In the genomic region with DNA sequence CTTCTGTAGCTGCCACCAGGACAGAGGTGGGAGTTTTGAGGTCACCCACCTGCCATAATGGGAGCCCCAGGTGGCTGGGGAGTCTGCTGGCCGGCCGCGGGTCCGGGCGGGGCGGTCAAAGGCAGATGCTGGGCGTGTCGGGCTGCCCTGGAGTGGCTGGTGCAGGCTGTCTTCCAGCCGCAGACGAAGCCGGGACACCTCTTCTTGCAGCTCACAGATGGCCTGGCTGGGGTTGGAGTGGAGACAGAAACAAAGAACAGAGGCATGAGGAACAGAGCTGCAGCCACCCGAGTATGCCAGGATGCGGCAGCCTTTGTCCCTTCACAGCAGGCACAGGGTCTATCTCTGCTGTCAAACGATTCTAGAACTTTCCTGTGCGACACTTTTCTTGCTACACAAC, we compare ENCODE assay signal across 15 cellular contexts. TPM values are rescaled to one million over a fixed set of nuclear protein-coding genes. Genes with fewer than 3 reads are reported as not detected.
A peak's percentile ranks its signal among the peaks of the same experiment; 100 is the strongest.
DNase-seq lines count a peak whose midpoint lies in the region; ATAC-seq, FAIRE-seq and TF ChIP-seq lines count a peak whose summit lies in the region.
"Had no signal": no experiment of that assay in that cellular context is flagged by ENCODE, and none has a peak within 500 bp of the region (broad histone marks: within the 10 kb centered on the region; RNA-seq: fewer than 3 reads in every experiment).

No MANE protein-coding gene starts in this region.

- no peak for FAIRE-seq in K562 (lab: Jason Lieb, UNC)
- FAIRE-seq: endometrium had no signal

- no peaks in the 10 kb centered on the region for H3K27me3 ChIP-seq in A673 (replicated peaks; ENCODE audit: insufficient read depth, low read depth, low read length, poor library complexity)
- no peaks in the 10 kb centered on the region for H3K27me3 ChIP-seq in K562 (ENCODE audit: control insufficient read depth in 2 of 2, insufficient read depth in 2 of 2, low read length in 2 of 2)
- H3K27me3 ChIP-seq in gastrocnemius medialis, result no peaks in the 10 kb centered on the region
- H3K27me3 ChIP-seq: ovary had no signal

- 0 out of 2 replicates have a peak, but pooled peaks cover 4% of the 10 kb centered on the region for H4K20me1 ChIP-seq in K562 (replicated peaks; ENCODE audit: control insufficient read depth, insufficient read depth, low read length)

- TF ChIP-seq CTCF in A673 (conservative IDR thresholded peaks at IDR 0.05; ENCODE audit: low read depth, low read length) (no peak), HFFc6 (IDR thresholded peaks at IDR 0.05) (no peak), K562 (IDR thresholded peaks at IDR 0.05 in 2 of 3, conservative IDR thresholded peaks at IDR 0.05 in 1 of 3; ENCODE audit: insufficient read depth in 2 of 3, low read depth in 1 of 3, low read length in 3 of 3) (no peak), gastrocnemius medialis (IDR thresholded peaks at IDR 0.05 in 4 of 5, conservative IDR thresholded peaks at IDR 0.05 in 1 of 5) (no peak)

- no peak overlapping the region for H3K4me2 ChIP-seq in K562 (ENCODE audit: insufficient read depth, low read length)

- no peak for TF ChIP-seq RAD21 in K562 (CRISPR knock-in tag; conservative IDR thresholded peaks at IDR 0.05 in 1 of 2, IDR thresholded peaks at IDR 0.05 in 1 of 2)

- POLR2A ChIA-PET in A673 (lab: Charles Lee; ENCODE audit: low non-redundant PET), result no interaction called here
- POLR2A ChIA-PET in K562 (lab: Yijun Ruan, JAX), result interaction anchor here (0.7 to 1.3 kb wide), 2 partner anchors 11 to 197 kb away, joined by 3 to 4 read pairs; no protein-coding TSS in a partner anchor
- POLR2A ChIA-PET in naive thymus-derived CD8-positive, alpha-beta T cell (lab: Charles Lee), result interaction anchor here (25.1 to 41.6 kb wide), 2 partner anchors 19 to 45 kb away, joined by 324 to 1589 read pairs; a partner anchor contains a TSS

- TF ChIP-seq EP300 in K562 (IDR thresholded peaks at IDR 0.05; ENCODE audit: low read length), result no peak

- no peaks in the 10 kb centered on the region for H3K9me1 ChIP-seq in K562 (ENCODE audit: control insufficient read depth, insufficient read depth, low read length)

- no peak for TF ChIP-seq POLR2A in K562 (conservative IDR thresholded peaks at IDR 0.05)
- no peak for TF ChIP-seq POLR2A in gastrocnemius medialis (IDR thresholded peaks at IDR 0.05)

- H2AFZ ChIP-seq in K562 (ENCODE audit: low read depth, low read length), result no peak overlapping the region

- intact Hi-C loops in A673 (cut with micrococcal nuclease; ENCODE audit: unreplicated experiment) (no loop called here), K562 (cut with micrococcal nuclease) (no loop called here), gastrocnemius medialis (cut with DNase I; ENCODE audit: low total_unique reads) (no loop called here)

- H3K36me3 Mint-ChIP-seq in HFFc6 (ENCODE audit: low read depth), result peaks cover 19% of the 10 kb centered on the region; the same call in 1 of the 2 replicates
- H3K36me3 Mint-ChIP-seq in naive thymus-derived CD8-positive, alpha-beta T cell, result peaks cover 0 to 96% (median 35%) of the 10 kb centered on the region in 3 donors

- H3K4me3 ChIP-seq in A673 (ENCODE audit: low read depth, low read length, poor library complexity, severe bottlenecking) (no peak overlapping the region), K562 (no peak overlapping the region), gastrocnemius medialis (no peak overlapping the region)
- H3K4me3 ChIP-seq: ovary had no signal

- peak overlapping the region; percentile 73 for H3K27ac ChIP-seq in A673 (ENCODE audit: low read depth, low read length, poor library complexity, severe bottlenecking)
- no peak overlapping the region for H3K27ac ChIP-seq in K562 (ENCODE audit: extremely low read depth, low read depth, low read length)
- no peak overlapping the region for H3K27ac ChIP-seq in gastrocnemius medialis
- H3K27ac ChIP-seq: C4-2B had no signal

- WGBS in K562 (ENCODE audit: insufficient coverage, low coverage, missing lambda C conversion rate), result 81% methylated on average over 15 of the region's 15 CpGs

- no peak overlapping the region for H3K4me3 Mint-ChIP-seq in HFFc6
- no peak overlapping the region for H3K4me3 Mint-ChIP-seq in naive thymus-derived CD8-positive, alpha-beta T cell

- no peaks in the 10 kb centered on the region for H3K9me3 Mint-ChIP-seq in HFFc6
- no peaks in the 10 kb centered on the region for H3K9me3 Mint-ChIP-seq in naive thymus-derived CD8-positive, alpha-beta T cell

- ATAC-seq in K562, result no peak
- ATAC-seq in naive thymus-derived CD8-positive, alpha-beta T cell, result no peak
- no peak for ATAC-seq in gastrocnemius medialis

- CTCF ChIA-PET in A673 (lab: Charles Lee), result no interaction called here
- CTCF ChIA-PET in K562 (lab: Yijun Ruan, JAX; ENCODE audit: low intra/inter-chr PET ratio), result no interaction called here

- H3K27ac Mint-ChIP-seq in HFFc6, result peak overlapping the region; percentile 89; the same call in 1 of the 2 replicates
- H3K27ac Mint-ChIP-seq in naive thymus-derived CD8-positive, alpha-beta T cell, result peak overlapping the region in 9 of 10 donors; percentile 84 to 96 (median 93)

- no peak overlapping the region for H3K9ac ChIP-seq in K562 (ENCODE audit: insufficient read depth in 1 of 2, low read depth in 2 of 2, low read length in 2 of 2)

- BruUV-seq in A673 (replicated peaks; lab: Mats Ljungman, UMichigan), result no TSS peak
- BruUV-seq in K562 (replicated peaks; lab: Mats Ljungman, UMichigan), result no TSS peak

- H3K4me1 ChIP-seq in A673 (ENCODE audit: insufficient read depth, low read length, poor library complexity, severe bottlenecking) (peaks cover 15% of the 10 kb centered on the region), K562 (replicated peaks in 1 of 2; ENCODE audit: control insufficient read depth in 2 of 2, insufficient read depth in 2 of 2, low read length in 2 of 2) (peaks cover 13 to 14% of the 10 kb centered on the region in 2 experiments; a peak in 4 of 5 replicates), gastrocnemius medialis (no peaks in the 10 kb centered on the region)

- no peak for DNase-seq in A673 (ENCODE audit: low spot score)
- DNase-seq in HFFc6, result no peak
- no peak for DNase-seq in K562 (ENCODE audit: extremely low read depth in 1 of 4, low spot score in 3 of 4)
- no peak for DNase-seq in naive thymus-derived CD8-positive, alpha-beta T cell
- DNase-seq in mesenteric fat pad (ENCODE audit: low spot score), result no peak
- DNase-seq in gastrocnemius medialis, result no peak
- DNase-seq in SIG-M5 (lab: John Stamatoyannopoulos, UW), result no peak
- DNase-seq in AG08395 (ENCODE audit: low spot score), result no peak
- DNase-seq: activated CD4-positive, alpha-beta T cell treated with anti-CD3 and anti-CD28 coated beads for 48 hours; amniotic stem cell; NCI-H2029 treated with DMSO at 0.1 percent for 48 hours; ovary had no signal

- H3K27me3 Mint-ChIP-seq in HFFc6 (ENCODE audit: insufficient read depth), result no peaks in the 10 kb centered on the region; the same call in 1 of the 2 replicates
- no peaks in the 10 kb centered on the region for H3K27me3 Mint-ChIP-seq in naive thymus-derived CD8-positive, alpha-beta T cell

- in situ Hi-C loops in K562 (cut with MboI), result no loop called here
- in situ Hi-C loops in gastrocnemius medialis (cut with MboI; ENCODE audit: low sequenced_read_pairs in 4 of 4), result no loop called here

- H3K36me3 ChIP-seq in A673 (ENCODE audit: insufficient read depth, low read length, poor library complexity, severe bottlenecking) (peaks cover 73% of the 10 kb centered on the region), K562 (ENCODE audit: control insufficient read depth, insufficient read depth, low read length) (peaks cover 20% of the 10 kb centered on the region; the same call in 2 of the 3 replicates), gastrocnemius medialis (peaks cover 0 to 15% of the 10 kb centered on the region in 2 donors)
- H3K36me3 ChIP-seq: ovary had no signal

- H3K9me3 ChIP-seq in A673 (ENCODE audit: low read depth, low read length, poor library complexity, severe bottlenecking) (no peaks in the 10 kb centered on the region), K562 (replicated peaks; ENCODE audit: control insufficient read depth, insufficient read depth, low read depth, low read length) (no peaks in the 10 kb centered on the region), gastrocnemius medialis (no peaks in the 10 kb centered on the region)
- H3K9me3 ChIP-seq: ovary had no signal

- H3K79me2 ChIP-seq in K562 (ENCODE audit: control insufficient read depth, insufficient read depth, low read length), result no peaks in the 10 kb centered on the region

- H3K4me1 Mint-ChIP-seq in HFFc6 (ENCODE audit: low read depth), result peaks cover 36% of the 10 kb centered on the region
- H3K4me1 Mint-ChIP-seq in naive thymus-derived CD8-positive, alpha-beta T cell, result peaks cover 28 to 68% (median 55%) of the 10 kb centered on the region in 4 donors

RNA-seq across cellular contexts. Expression of a gene that starts 18.0 kb away (rescaled TPM):
- total RNA-seq in A673 (2021) (not detected in 2 replicates), K562 (2014; rRNA removed) (not detected in 2 replicates), K562 (2014; rRNA removed; fragmentation: Illumina TruSeq; extraction: Trizol) (not detected in 2 replicates), K562 (2015; rRNA removed; fragmentation: Illumina TruSeq; extraction: Trizol) (not detected in 2 replicates), K562 (2021) (0.98 and 1.5 TPM in 2 replicates), mesenteric fat pad (not detected), gastrocnemius medialis (10 to 100 TPM in 1 of 4 donors, 1 to 10 TPM in 1, not detected in 2; 6.3 to 15.6 TPM)
- not detected for total RNA-seq in HFFc6 (2021; fragmentation: NEBNext Ultra II Directional; extraction: Animal tissue kit (Norgen Biotek cat#: 25700))
- not detected in 2 replicates for total RNA-seq in K562 (2011; cell fraction: chromatin; rRNA removed; ENCODE audit: low replicate concordance)
- total RNA-seq in K562 (2011; cell fraction: nucleolus; rRNA removed), result not detected in 2 replicates
- total RNA-seq in K562 (2011; cell fraction: nucleoplasm; rRNA removed), result not detected in 2 replicates
- polyA plus RNA-seq in K562 (2011; rRNA removed) (not detected in 2 replicates), K562 (2014; fragmentation: Illumina TruSeq; extraction: Trizol) (not detected in 2 replicates), K562 (2014; fragmentation: Nextera tagmentation; extraction: Ambion mirVana) (not detected), K562 (2014; rRNA removed) (not detected in 2 replicates)
- polyA plus RNA-seq in K562 (2011; cell fraction: cytosol; rRNA removed), result not detected in 2 replicates
- not detected in 2 replicates for polyA plus RNA-seq in K562 (2011; cell fraction: nucleus; rRNA removed)
- not detected in 2 replicates for polyA plus RNA-seq in K562 (2012)
- not detected in 2 replicates for polyA minus RNA-seq in K562 (2011; rRNA and poly(A)+ RNA removed)
- 2.5 TPM in 1 of 2 replicates, not detected in the other for polyA minus RNA-seq in K562 (2011; cell fraction: cytosol; rRNA and poly(A)+ RNA removed)
- polyA minus RNA-seq in K562 (2011; cell fraction: nucleus; rRNA and poly(A)+ RNA removed), result not detected in 2 replicates
- not detected for total RNA-seq in naive thymus-derived CD8-positive, alpha-beta T cell
- polyA plus RNA-seq in naive thymus-derived CD8-positive, alpha-beta T cell, result not detected
- total RNA-seq: lower leg skin had no signal

RNA-seq across cellular contexts. Expression of a gene that starts 24.8 kb away (rescaled TPM):
- not detected in 2 replicates for total RNA-seq in A673 (2021)
- not detected for total RNA-seq in HFFc6 (2021; fragmentation: NEBNext Ultra II Directional; extraction: Animal tissue kit (Norgen Biotek cat#: 25700))
- total RNA-seq in K562 (2011; cell fraction: chromatin; rRNA removed; ENCODE audit: low replicate concordance), result not detected in 2 replicates
- total RNA-seq in K562 (2011; cell fraction: nucleolus; rRNA removed), result not detected in 2 replicates
- total RNA-seq in K562 (2011; cell fraction: nucleoplasm; rRNA removed), result not detected in 2 replicates
- not detected in 2 replicates for total RNA-seq in K562 (2014; rRNA removed)
- not detected in 2 replicates for total RNA-seq in K562 (2014; rRNA removed; fragmentation: Illumina TruSeq; extraction: Trizol)
- total RNA-seq in K562 (2015; rRNA removed; fragmentation: Illumina TruSeq; extraction: Trizol), result not detected in 2 replicates
- total RNA-seq in K562 (2021), result 2.9 and 3.4 TPM in 2 replicates
- polyA plus RNA-seq in K562 (2011; rRNA removed), result not detected in 2 replicates
- not detected in 2 replicates for polyA plus RNA-seq in K562 (2011; cell fraction: cytosol; rRNA removed)
- not detected in 2 replicates for polyA plus RNA-seq in K562 (2011; cell fraction: nucleus; rRNA removed)
- not detected in 2 replicates for polyA plus RNA-seq in K562 (2012)
- not detected in 2 replicates for polyA plus RNA-seq in K562 (2014; fragmentation: Illumina TruSeq; extraction: Trizol)
- not detected for polyA plus RNA-seq in K562 (2014; fragmentation: Nextera tagmentation; extraction: Ambion mirVana)
- not detected in 2 replicates for polyA plus RNA-seq in K562 (2014; rRNA removed)
- polyA minus RNA-seq in K562 (2011; rRNA and poly(A)+ RNA removed), result not detected in 2 replicates
- not detected in 2 replicates for polyA minus RNA-seq in K562 (2011; cell fraction: cytosol; rRNA and poly(A)+ RNA removed)
- polyA minus RNA-seq in K562 (2011; cell fraction: nucleus; rRNA and poly(A)+ RNA removed), result not detected in 2 replicates
- total RNA-seq in naive thymus-derived CD8-positive, alpha-beta T cell, result not detected
- not detected for polyA plus RNA-seq in naive thymus-derived CD8-positive, alpha-beta T cell
- 0.64 TPM for total RNA-seq in mesenteric fat pad
- total RNA-seq in gastrocnemius medialis, result 10 to 100 TPM in 2 of 4 donors, not detected in 2; 33.5 to 92.8 TPM
- total RNA-seq: lower leg skin had no signal

RNA-seq across cellular contexts. Expression of a gene that starts 40.1 kb away (rescaled TPM):
- total RNA-seq in A673 (2021), result 20.4 and 28.8 TPM in 2 replicates
- 10 to 100 TPM in 4 of 6 experiments, 1 to 10 TPM in 2; 9.3 to 13.1 (median 11.5) TPM for total RNA-seq in HFFc6 (2021; fragmentation: NEBNext Ultra II Directional; extraction: Animal tissue kit (Norgen Biotek cat#: 25700))
- 30.2 and 45.5 TPM in 2 replicates for total RNA-seq in K562 (2011; cell fraction: chromatin; rRNA removed; ENCODE audit: low replicate concordance)
- 25.4 and 26.7 TPM in 2 replicates for total RNA-seq in K562 (2011; cell fraction: nucleolus; rRNA removed)
- total RNA-seq in K562 (2011; cell fraction: nucleoplasm; rRNA removed), result 26.6 and 27.0 TPM in 2 replicates
- 5.3 and 8.1 TPM in 2 replicates for total RNA-seq in K562 (2014; rRNA removed)
- 3.7 and 3.9 TPM in 2 replicates for total RNA-seq in K562 (2014; rRNA removed; fragmentation: Illumina TruSeq; extraction: Trizol)
- 2.6 and 2.7 TPM in 2 replicates for total RNA-seq in K562 (2015; rRNA removed; fragmentation: Illumina TruSeq; extraction: Trizol)
- 16.9 and 20.5 TPM in 2 replicates for total RNA-seq in K562 (2021)
- 1.4 and 3.4 TPM in 2 replicates for polyA plus RNA-seq in K562 (2011; rRNA removed)
- polyA plus RNA-seq in K562 (2011; cell fraction: cytosol; rRNA removed), result 2.0 and 2.3 TPM in 2 replicates
- 8.0 and 8.2 TPM in 2 replicates for polyA plus RNA-seq in K562 (2011; cell fraction: nucleus; rRNA removed)
- 5.2 and 92.5 TPM in 2 replicates for polyA plus RNA-seq in K562 (2012)
- polyA plus RNA-seq in K562 (2014; fragmentation: Illumina TruSeq; extraction: Trizol), result 11.1 and 14.0 TPM in 2 replicates
- under 1 TPM; 0.29 to 0.37 TPM for polyA plus RNA-seq in K562 (2014; fragmentation: Nextera tagmentation; extraction: Ambion mirVana)
- 6.5 and 6.7 TPM in 2 replicates for polyA plus RNA-seq in K562 (2014; rRNA removed)
- polyA minus RNA-seq in K562 (2011; rRNA and poly(A)+ RNA removed), result 3.1 and 3.8 TPM in 2 replicates
- 1.9 and 4.6 TPM in 2 replicates for polyA minus RNA-seq in K562 (2011; cell fraction: cytosol; rRNA and poly(A)+ RNA removed)
- polyA minus RNA-seq in K562 (2011; cell fraction: nucleus; rRNA and poly(A)+ RNA removed), result 6.1 and 8.6 TPM in 2 replicates
- total RNA-seq in naive thymus-derived CD8-positive, alpha-beta T cell, result 100 to 1,000 TPM; 425 to 430 TPM
- polyA plus RNA-seq in naive thymus-derived CD8-positive, alpha-beta T cell, result 10 to 100 TPM; 12.7 to 31.6 (median 21.3) TPM
- 44.9 TPM for total RNA-seq in mesenteric fat pad
- total RNA-seq in gastrocnemius medialis, result 1 to 10 TPM; 2.8 to 5.7 (median 3.8) TPM
